10 cellular contexts compared by ENCODE assay signal in genomic region chr2:230537531-230537976, GRCh38.
A peak's percentile ranks its signal among the peaks of the same experiment; 100 is the strongest.
DNase-seq lines count a peak whose midpoint lies in the region; ATAC-seq and TF ChIP-seq lines count a peak whose summit lies in the region.
"Had no signal": no experiment of that assay in that cellular context is flagged by ENCODE, and none has a peak within 500 bp of the region (broad histone marks: within the 10 kb centered on the region; RNA-seq: fewer than 3 reads in every experiment).

No MANE protein-coding gene starts in this region.

- TF ChIP-seq POLR2A in GM18505 (IDR thresholded peaks at IDR 0.05; ENCODE audit: borderline replicate concordance, extremely low read depth, insufficient read depth, insufficient read length): no peak

- H3K9me3 Mint-ChIP-seq in activated T-helper 2 cell treated with anti-CD3 and anti-CD28 coated beads, Interferon-gamma antibody, Interleukin-2, Interleukin-4, amounts not matched to agents 10 μg/mL and 5 μg/mL and 100 μg/mL, durations not matched to agents 14 hours and 24 hours and 36 hours: no peaks in the 10 kb centered on the region

- DNase-seq in activated T-helper 2 cell treated with anti-CD3 and anti-CD28 coated beads, Interferon-gamma antibody, Interleukin-2, Interleukin-4, amounts not matched to agents 10 μg/mL and 5 μg/mL and 100 μg/mL, durations not matched to agents 14 hours and 24 hours and 36 hours (ENCODE audit: low spot score): no peak
- DNase-seq in HuH-7.5 (ENCODE audit: low spot score) (no peak), 8988T (no peak), SW 1271 (lab: John Stamatoyannopoulos, UW) (no peak), GOT3 (lab: John Stamatoyannopoulos, UW) (no peak)
- DNase-seq: aorta, left colon had no signal

- no peak overlapping the region for H3K4me3 Mint-ChIP-seq in activated T-helper 2 cell treated with anti-CD3 and anti-CD28 coated beads, Interferon-gamma antibody, Interleukin-2, Interleukin-4, amounts not matched to agents 10 μg/mL and 5 μg/mL and 100 μg/mL, durations not matched to agents 14 hours and 24 hours and 36 hours (ENCODE audit: low read depth)

- H3K36me3 Mint-ChIP-seq in activated T-helper 2 cell treated with anti-CD3 and anti-CD28 coated beads, Interferon-gamma antibody, Interleukin-2, Interleukin-4, amounts not matched to agents 10 μg/mL and 5 μg/mL and 100 μg/mL, durations not matched to agents 14 hours and 24 hours and 36 hours (ENCODE audit: low read depth): peaks cover 57% of the 10 kb centered on the region

- peak; percentile 66 for ATAC-seq in GM18505 (IDR thresholded peaks at IDR 0.05; ENCODE audit: unreplicated experiment)
- ATAC-seq in GM19351 (IDR thresholded peaks at IDR 0.05; ENCODE audit: unreplicated experiment): peak; percentile 66
- peak; percentile 57 for ATAC-seq in HG03039 (IDR thresholded peaks at IDR 0.05; ENCODE audit: unreplicated experiment)
- ATAC-seq: left colon had no signal

- H3K4me1 Mint-ChIP-seq in activated T-helper 2 cell treated with anti-CD3 and anti-CD28 coated beads, Interferon-gamma antibody, Interleukin-2, Interleukin-4, amounts not matched to agents 10 μg/mL and 5 μg/mL and 100 μg/mL, durations not matched to agents 14 hours and 24 hours and 36 hours (ENCODE audit: low read depth): peaks cover 39% of the 10 kb centered on the region

- H3K27ac Mint-ChIP-seq in activated T-helper 2 cell treated with anti-CD3 and anti-CD28 coated beads, Interferon-gamma antibody, Interleukin-2, Interleukin-4, amounts not matched to agents 10 μg/mL and 5 μg/mL and 100 μg/mL, durations not matched to agents 14 hours and 24 hours and 36 hours: peak overlapping the region; percentile 44

- intact Hi-C loops in activated T-helper 2 cell treated with anti-CD3 and anti-CD28 coated beads, Interferon-gamma antibody, Interleukin-2, Interleukin-4, amounts not matched to agents 10 μg/mL and 5 μg/mL and 100 μg/mL, durations not matched to agents 14 hours and 24 hours and 36 hours (cut with micrococcal nuclease): no loop called here

- H3K27me3 Mint-ChIP-seq in activated T-helper 2 cell treated with anti-CD3 and anti-CD28 coated beads, Interferon-gamma antibody, Interleukin-2, Interleukin-4, amounts not matched to agents 10 μg/mL and 5 μg/mL and 100 μg/mL, durations not matched to agents 14 hours and 24 hours and 36 hours (ENCODE audit: low read depth): no peaks in the 10 kb centered on the region
